In the genomic region with DNA sequence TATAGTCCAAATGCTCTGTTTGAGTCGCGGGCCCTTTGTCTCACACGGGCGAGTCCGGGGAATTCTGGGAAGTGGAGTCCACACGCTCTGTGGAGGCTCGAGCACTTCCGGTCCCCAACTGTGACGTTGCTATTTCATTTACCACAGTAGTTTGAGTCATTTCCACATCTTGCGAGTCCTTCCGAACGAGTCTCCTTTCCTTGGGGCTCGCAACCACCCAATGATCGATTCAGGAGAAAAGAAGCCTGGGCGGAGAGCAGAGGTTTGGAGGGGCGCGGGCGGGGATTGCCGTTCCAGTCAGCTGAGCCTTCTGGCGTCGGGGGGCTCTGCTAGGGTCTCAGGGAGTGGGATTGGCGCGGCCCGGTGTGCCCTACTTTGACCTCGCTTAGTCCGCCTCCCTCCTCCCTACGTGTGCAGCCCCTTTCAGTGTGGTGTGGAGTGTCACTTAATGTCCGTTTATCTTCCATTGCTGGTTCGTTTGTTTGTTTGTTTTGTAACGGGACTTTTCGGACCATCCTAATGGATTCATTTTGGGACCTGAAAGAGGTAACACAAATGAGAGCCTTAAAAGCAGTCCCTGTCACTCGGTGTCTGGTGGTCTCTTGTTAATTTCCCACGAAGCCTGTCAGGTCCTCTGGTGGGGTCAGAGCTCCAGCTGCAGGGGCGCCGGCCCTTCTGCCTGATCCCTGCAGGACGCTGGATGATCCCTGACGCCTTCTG, we compare ENCODE assay signal across 8 cellular contexts. TPM values are rescaled to one million over a fixed set of nuclear protein-coding genes. Genes with fewer than 3 reads are reported as not detected.
DNase-seq lines count a peak whose midpoint lies in the region; ATAC-seq lines count a peak whose summit lies in the region.

ZNF222 (plus strand) TSS at position 163 of the 720 bp plus-strand sequence; CDS start at position 221, 58 bp downstream.

- no peaks in the 10 kb centered on the region for H3K79me2 ChIP-seq in Karpas-422 (ENCODE audit: low read length)

- peak; percentile 92 for ATAC-seq in GM21529 (IDR thresholded peaks at IDR 0.05; ENCODE audit: unreplicated experiment)

- H3K4me2 ChIP-seq in Karpas-422 (ENCODE audit: low read depth, low read length, poor library complexity, severe bottlenecking) = peak within 1 kb of the TSS; percentile 65

- H3K36me3 ChIP-seq in Karpas-422 (ENCODE audit: insufficient read depth, low read length) (peaks cover 11% of the 10 kb centered on the region), neuron (ENCODE audit: insufficient read depth, low read length) (peaks cover 37% of the 10 kb centered on the region), stomach smooth muscle (ENCODE audit: control insufficient read depth in 2 of 2, insufficient read depth in 2 of 2, low read length in 2 of 2) (peaks cover 32 to 34% of the 10 kb centered on the region in 2 donors)

- H3K27me3 ChIP-seq in Karpas-422 (ENCODE audit: low read length) (no peaks in the 10 kb centered on the region), neuron (ENCODE audit: insufficient read depth, low read length) (no peaks in the 10 kb centered on the region), stomach smooth muscle (ENCODE audit: control insufficient read depth in 1 of 2, insufficient read depth in 2 of 2, low read length in 2 of 2) (no peaks in the 10 kb centered on the region)

- H3K9ac ChIP-seq in Karpas-422 (ENCODE audit: low read length) = peak within 1 kb of the TSS; percentile 70
- peak within 1 kb of the TSS; percentile 77 to 81 for H3K9ac ChIP-seq in stomach smooth muscle (ENCODE audit: low read length in 2 of 2)

- H4K20me1 ChIP-seq in Karpas-422 (ENCODE audit: insufficient read depth, low read depth, low read length) = no peaks in the 10 kb centered on the region

- H3K9me3 ChIP-seq in Karpas-422 (ENCODE audit: low read length) = peaks cover 9% of the 10 kb centered on the region
- peaks cover 15% of the 10 kb centered on the region for H3K9me3 ChIP-seq in neuron (ENCODE audit: low read length)
- H3K9me3 ChIP-seq in stomach smooth muscle (ENCODE audit: control insufficient read depth in 2 of 2, low read length in 2 of 2) = peaks cover 4 to 16% of the 10 kb centered on the region in 2 donors

- H2AFZ ChIP-seq in Karpas-422 (ENCODE audit: low read length) = peak within 1 kb of the TSS; percentile 97
- peak within 1 kb of the TSS; percentile 95 for H2AFZ ChIP-seq in neuron (ENCODE audit: low read depth, low read length)

- peak; percentile 76 for DNase-seq in DMS114 treated with DMSO at 0.1 percent for 48 hours (lab: John Stamatoyannopoulos, UW; ENCODE audit: unreplicated experiment)
- peak; percentile 86 for DNase-seq in Karpas-422
- DNase-seq in SIG-M5 (lab: John Stamatoyannopoulos, UW) = peak; percentile 10
- peak; percentile 18 to 54 (median 31) for DNase-seq in activated naive CD4-positive, alpha-beta T cell (lab: John Stamatoyannopoulos, UW)
- peak; percentile 81 for DNase-seq in foreskin melanocyte

- no peaks in the 10 kb centered on the region for H3K9me2 ChIP-seq in Karpas-422 (replicated peaks; ENCODE audit: insufficient read depth, low read length)

- H3K4me1 ChIP-seq in Karpas-422 (ENCODE audit: low read length) (peaks cover 7% of the 10 kb centered on the region), neuron (ENCODE audit: insufficient read depth, low read length) (peaks cover 8% of the 10 kb centered on the region), stomach smooth muscle (ENCODE audit: control insufficient read depth, insufficient read depth, low read length) (peaks cover 6% of the 10 kb centered on the region)

- peak within 1 kb of the TSS; percentile 72 for H3K4me3 ChIP-seq in Karpas-422 (ENCODE audit: low read length)
- peak within 1 kb of the TSS; percentile 85 for H3K4me3 ChIP-seq in neuron (ENCODE audit: low read length)
- H3K4me3 ChIP-seq in stomach smooth muscle (ENCODE audit: low read length in 2 of 2) = peak within 1 kb of the TSS; percentile 88 to 95

- H3K27ac ChIP-seq in Karpas-422 (ENCODE audit: low read length) (no peak within 1 kb of the TSS), stomach smooth muscle (ENCODE audit: low read length) (peak within 1 kb of the TSS; percentile 46)

RNA-seq across cellular contexts. Expression of gene ZNF222, which starts in this region (rescaled TPM):
- total RNA-seq in Karpas-422 (2014; rRNA removed; shearing (Covaris generic); ENCODE audit: low replicate concordance) = 1.6 and 1.7 TPM in 2 replicates

Comparison
In these comparisons a context has a peak if more than half of its experiments do, and no peak if none do; other contexts are left out.
1. DNase-seq: peak in every context shown above with its lines; median percentile 86 in Karpas-422; 81 in foreskin melanocyte; 76 in DMS114 treated with DMSO at 0.1 percent for 48 hours; 31 in activated naive CD4-positive, alpha-beta T cell; 10 in SIG-M5.